13 cellular contexts compared by ENCODE assay signal in genomic region chr3:171399842-171400241, GRCh38.
A peak's percentile ranks its signal among the peaks of the same experiment; 100 is the strongest.
DNase-seq lines count a peak whose midpoint lies in the region; ATAC-seq and TF ChIP-seq lines count a peak whose summit lies in the region.
"Had no signal": no experiment of that assay in that cellular context is flagged by ENCODE, and none has a peak within 500 bp of the region (broad histone marks: within the 10 kb centered on the region; RNA-seq: fewer than 3 reads in every experiment).

No MANE protein-coding gene starts in this region.

- H3K23ac ChIP-seq in mesenchymal stem cell (ENCODE audit: low read length in 2 of 2) = no peak overlapping the region

- TF ChIP-seq CTCF in heart left ventricle (IDR thresholded peaks at IDR 0.05) (no peak), foreskin keratinocyte (conservative IDR thresholded peaks at IDR 0.05) (no peak)

- H3K27ac ChIP-seq in caudate nucleus (ENCODE audit: low read depth, low read length) = peak overlapping the region; percentile 37
- peak overlapping the region in 2 of 12 donors; percentile 6 to 12 for H3K27ac ChIP-seq in heart left ventricle
- no peak overlapping the region for H3K27ac ChIP-seq in mesenchymal stem cell (ENCODE audit: low read length, poor library complexity, severe bottlenecking)
- H3K27ac ChIP-seq in foreskin keratinocyte = no peak overlapping the region
- H3K27ac ChIP-seq: A549, C4-2B had no signal

- H2BK12ac ChIP-seq in mesenchymal stem cell (ENCODE audit: low read length in 2 of 2) = no peak overlapping the region

- intact Hi-C loops in heart left ventricle (cut with DNase I) = loop anchor here in 3 of 10 donors (5.0 to 10.0 kb wide), 3 partner anchors 53 to 57 kb away; no protein-coding TSS in a partner anchor

- H2AFZ ChIP-seq in mesenchymal stem cell (ENCODE audit: low read depth, low read length) = no peak overlapping the region

- H2BK15ac ChIP-seq in mesenchymal stem cell (ENCODE audit: low read depth, poor library complexity, severe bottlenecking) = peak overlapping the region; percentile 20

- no peak overlapping the region for H3K14ac ChIP-seq in mesenchymal stem cell (ENCODE audit: low read length in 2 of 2)

- ATAC-seq in heart left ventricle (peak; percentile 66 to 76 (median 70)), GM18873 (IDR thresholded peaks at IDR 0.05; ENCODE audit: low FRiP score, unreplicated experiment) (no peak), foreskin keratinocyte (no peak), SK-N-SH treated with all-trans-retinoic acid at 6 μM for 48 hours (no peak)
- ATAC-seq: A549 had no signal

- H3K4me1 ChIP-seq in heart left ventricle = peaks cover 0 to 65% (median 24%) of the 10 kb centered on the region in 12 donors
- no peaks in the 10 kb centered on the region for H3K4me1 ChIP-seq in mesenchymal stem cell (ENCODE audit: control insufficient read depth, insufficient read depth, low read depth, low read length)
- H3K4me1 ChIP-seq in foreskin keratinocyte = no peaks in the 10 kb centered on the region
- H3K4me1 ChIP-seq: A549, BE2C had no signal

- H2BK5ac ChIP-seq in mesenchymal stem cell (ENCODE audit: low read depth, low read length, poor library complexity, severe bottlenecking) = no peak overlapping the region

- H3K9me3 ChIP-seq in heart left ventricle (no peaks in the 10 kb centered on the region), mesenchymal stem cell (ENCODE audit: control insufficient read depth, low read length) (no peaks in the 10 kb centered on the region)
- H3K9me3 ChIP-seq: A549, BE2C had no signal

- 24 to 43% (median 39%) methylated on average over 2 of the region's 2 CpGs for WGBS in heart left ventricle, 4 donors
- WGBS in mesenchymal stem cell = 92% methylated on average over 2 of the region's 2 CpGs

- H2BK120ac ChIP-seq in mesenchymal stem cell (ENCODE audit: low read depth, low read length) = no peak overlapping the region

- peaks cover 33% of the 10 kb centered on the region for H3K79me1 ChIP-seq in mesenchymal stem cell (replicated peaks; ENCODE audit: low read length, poor library complexity, severe bottlenecking)

- H3K4ac ChIP-seq in mesenchymal stem cell (ENCODE audit: low read depth in 1 of 2, low read length in 2 of 2) = no peak overlapping the region

- no peak overlapping the region for H2AK5ac ChIP-seq in mesenchymal stem cell (ENCODE audit: low read length, severe bottlenecking)

- no peak for TF ChIP-seq POLR2A in heart left ventricle (IDR thresholded peaks at IDR 0.05)

- DNase-seq in caudate nucleus (lab: John Stamatoyannopoulos, UW) (peak in 1 of 61 donors; percentile 27), heart left ventricle (peak in 3 of 5 donors; percentile 32 to 57 (median 46)), mesenchymal stem cell (no peak), foreskin keratinocyte (no peak), H7 (no peak)
- DNase-seq: BE2C; CD4-positive, alpha-beta memory T cell; DMS79 treated with DMSO at 0.1 percent for 48 hours; EL had no signal

- H3K4me2 ChIP-seq in mesenchymal stem cell (ENCODE audit: low read length, poor library complexity, severe bottlenecking) = no peak overlapping the region
- H3K4me2 ChIP-seq: A549 had no signal

- H3K36me3 ChIP-seq in heart left ventricle (no peaks in the 10 kb centered on the region), mesenchymal stem cell (ENCODE audit: control insufficient read depth in 1 of 2, insufficient read depth in 2 of 2, low read depth in 1 of 2, low read length in 2 of 2) (no peaks in the 10 kb centered on the region), H7 (replicated peaks; ENCODE audit: control insufficient read depth, insufficient read depth, low read length) (no peaks in the 10 kb centered on the region)
- H3K36me3 ChIP-seq: BE2C had no signal

- H3K27me3 ChIP-seq in heart left ventricle (no peaks in the 10 kb centered on the region), mesenchymal stem cell (ENCODE audit: control insufficient read depth in 1 of 2, insufficient read depth in 1 of 2, low read length in 2 of 2) (no peaks in the 10 kb centered on the region), foreskin keratinocyte (no peaks in the 10 kb centered on the region), H7 (ENCODE audit: control insufficient read depth, insufficient read depth, low read length) (no peaks in the 10 kb centered on the region)
- H3K27me3 ChIP-seq: BE2C had no signal

- H3K9ac ChIP-seq in mesenchymal stem cell (ENCODE audit: low read length) = no peak overlapping the region

- H3K18ac ChIP-seq in mesenchymal stem cell (ENCODE audit: low read depth in 1 of 2, low read length in 2 of 2) = no peak overlapping the region

- H3K4me3 ChIP-seq in heart left ventricle (no peak overlapping the region), mesenchymal stem cell (ENCODE audit: insufficient read depth in 1 of 2, low read depth in 1 of 2, low read length in 2 of 2) (no peak overlapping the region), H7 (ENCODE audit: insufficient read depth, low read depth, low read length) (no peak overlapping the region)
- H3K4me3 ChIP-seq: A549 had no signal

- no peak overlapping the region for H4K91ac ChIP-seq in mesenchymal stem cell (ENCODE audit: low read length)

- H4K8ac ChIP-seq in mesenchymal stem cell (ENCODE audit: low read length) = no peak overlapping the region

TF ChIP-seq in SK-N-SH treated with all-trans-retinoic acid at 6 μM for 48 hours, 23 proteins besides CTCF, POLR2A, EP300 and RAD21 (continues in another document):
- TF ChIP-seq ZNF8 (CRISPR knock-in tag; IDR thresholded peaks at IDR 0.05) (no peak), OSR1 (CRISPR knock-in tag; IDR thresholded peaks at IDR 0.05) (no peak), ARNTL (CRISPR knock-in tag; IDR thresholded peaks at IDR 0.05; ENCODE audit: borderline replicate concordance, low read depth) (no peak), TOX (CRISPR knock-in tag; IDR thresholded peaks at IDR 0.05; ENCODE audit: borderline replicate concordance) (no peak), ZFP30 (CRISPR knock-in tag; IDR thresholded peaks at IDR 0.05) (no peak), ZNF70 (CRISPR knock-in tag; IDR thresholded peaks at IDR 0.05) (no peak)
- TF ChIP-seq, protein P1, sequence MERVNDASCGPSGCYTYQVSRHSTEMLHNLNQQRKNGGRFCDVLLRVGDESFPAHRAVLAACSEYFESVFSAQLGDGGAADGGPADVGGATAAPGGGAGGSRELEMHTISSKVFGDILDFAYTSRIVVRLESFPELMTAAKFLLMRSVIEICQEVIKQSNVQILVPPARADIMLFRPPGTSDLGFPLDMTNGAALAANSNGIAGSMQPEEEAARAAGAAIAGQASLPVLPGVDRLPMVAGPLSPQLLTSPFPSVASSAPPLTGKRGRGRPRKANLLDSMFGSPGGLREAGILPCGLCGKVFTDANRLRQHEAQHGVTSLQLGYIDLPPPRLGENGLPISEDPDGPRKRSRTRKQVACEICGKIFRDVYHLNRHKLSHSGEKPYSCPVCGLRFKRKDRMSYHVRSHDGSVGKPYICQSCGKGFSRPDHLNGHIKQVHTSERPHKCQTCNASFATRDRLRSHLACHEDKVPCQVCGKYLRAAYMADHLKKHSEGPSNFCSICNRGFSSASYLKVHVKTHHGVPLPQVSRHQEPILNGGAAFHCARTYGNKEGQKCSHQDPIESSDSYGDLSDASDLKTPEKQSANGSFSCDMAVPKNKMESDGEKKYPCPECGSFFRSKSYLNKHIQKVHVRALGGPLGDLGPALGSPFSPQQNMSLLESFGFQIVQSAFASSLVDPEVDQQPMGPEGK (CRISPR knock-in tag; IDR thresholded peaks at IDR 0.05; ENCODE audit: borderline replicate concordance) = no peak
- TF ChIP-seq, protein P2, sequence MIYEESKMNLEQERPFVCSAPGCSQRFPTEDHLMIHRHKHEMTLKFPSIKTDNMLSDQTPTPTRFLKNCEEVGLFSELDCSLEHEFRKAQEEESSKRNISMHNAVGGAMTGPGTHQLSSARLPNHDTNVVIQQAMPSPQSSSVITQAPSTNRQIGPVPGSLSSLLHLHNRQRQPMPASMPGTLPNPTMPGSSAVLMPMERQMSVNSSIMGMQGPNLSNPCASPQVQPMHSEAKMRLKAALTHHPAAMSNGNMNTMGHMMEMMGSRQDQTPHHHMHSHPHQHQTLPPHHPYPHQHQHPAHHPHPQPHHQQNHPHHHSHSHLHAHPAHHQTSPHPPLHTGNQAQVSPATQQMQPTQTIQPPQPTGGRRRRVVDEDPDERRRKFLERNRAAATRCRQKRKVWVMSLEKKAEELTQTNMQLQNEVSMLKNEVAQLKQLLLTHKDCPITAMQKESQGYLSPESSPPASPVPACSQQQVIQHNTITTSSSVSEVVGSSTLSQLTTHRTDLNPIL (CRISPR knock-in tag; IDR thresholded peaks at IDR 0.05; ENCODE audit: low read depth) = no peak
- TF ChIP-seq, protein P3, sequence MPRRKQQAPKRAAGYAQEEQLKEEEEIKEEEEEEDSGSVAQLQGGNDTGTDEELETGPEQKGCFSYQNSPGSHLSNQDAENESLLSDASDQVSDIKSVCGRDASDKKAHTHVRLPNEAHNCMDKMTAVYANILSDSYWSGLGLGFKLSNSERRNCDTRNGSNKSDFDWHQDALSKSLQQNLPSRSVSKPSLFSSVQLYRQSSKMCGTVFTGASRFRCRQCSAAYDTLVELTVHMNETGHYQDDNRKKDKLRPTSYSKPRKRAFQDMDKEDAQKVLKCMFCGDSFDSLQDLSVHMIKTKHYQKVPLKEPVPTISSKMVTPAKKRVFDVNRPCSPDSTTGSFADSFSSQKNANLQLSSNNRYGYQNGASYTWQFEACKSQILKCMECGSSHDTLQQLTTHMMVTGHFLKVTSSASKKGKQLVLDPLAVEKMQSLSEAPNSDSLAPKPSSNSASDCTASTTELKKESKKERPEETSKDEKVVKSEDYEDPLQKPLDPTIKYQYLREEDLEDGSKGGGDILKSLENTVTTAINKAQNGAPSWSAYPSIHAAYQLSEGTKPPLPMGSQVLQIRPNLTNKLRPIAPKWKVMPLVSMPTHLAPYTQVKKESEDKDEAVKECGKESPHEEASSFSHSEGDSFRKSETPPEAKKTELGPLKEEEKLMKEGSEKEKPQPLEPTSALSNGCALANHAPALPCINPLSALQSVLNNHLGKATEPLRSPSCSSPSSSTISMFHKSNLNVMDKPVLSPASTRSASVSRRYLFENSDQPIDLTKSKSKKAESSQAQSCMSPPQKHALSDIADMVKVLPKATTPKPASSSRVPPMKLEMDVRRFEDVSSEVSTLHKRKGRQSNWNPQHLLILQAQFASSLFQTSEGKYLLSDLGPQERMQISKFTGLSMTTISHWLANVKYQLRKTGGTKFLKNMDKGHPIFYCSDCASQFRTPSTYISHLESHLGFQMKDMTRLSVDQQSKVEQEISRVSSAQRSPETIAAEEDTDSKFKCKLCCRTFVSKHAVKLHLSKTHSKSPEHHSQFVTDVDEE (CRISPR knock-in tag; IDR thresholded peaks at IDR 0.05) = no peak

Comparison
In these comparisons a context has a peak if more than half of its experiments do, and no peak if none do; other contexts are left out.
1. DNase-seq: peak in heart left ventricle (3 of 5); none in mesenchymal stem cell (single experiment), foreskin keratinocyte (0 of 2) and H7 (single experiment).
2. ATAC-seq: peak in heart left ventricle (4 of 4); none in GM18873 (single experiment), foreskin keratinocyte (single experiment) and SK-N-SH treated with all-trans-retinoic acid at 6 μM for 48 hours (single experiment).